In genomic region chr10:22340362-22341189, GRCh38 we compare ENCODE assay signal across 8 cellular contexts. TPM values are rescaled to one million over a fixed set of nuclear protein-coding genes. Genes with fewer than 3 reads are reported as not detected.
DNase-seq lines count a peak whose midpoint lies in the region; TF ChIP-seq lines count a peak whose summit lies in the region.

No MANE protein-coding gene starts in this region.

- H3K36me3 Mint-ChIP-seq in T-helper 1 cell treated with Interleukin-12 subunit alpha and Interleukin-12 subunit beta and Interleukin-4 antibody, amounts not matched to agents 30 μg/mL and 1 μg/mL, for 36 hours (ENCODE audit: low read depth), result peaks cover 5% of the 10 kb centered on the region

- peak overlapping the region; percentile 39 for H3K4me3 ChIP-seq in KMS-11 (IDR thresholded peaks at IDR 0.05; ENCODE audit: insufficient read depth, low read depth, low read length)
- H3K4me3 ChIP-seq in breast epithelium, result peak overlapping the region; percentile 86 to 91 (median 89)
- H3K4me3 ChIP-seq in iPS-20b (ENCODE audit: low read length), result peak overlapping the region; percentile 63
- peak overlapping the region; percentile 74 to 80 (median 80) for H3K4me3 ChIP-seq in skeletal muscle tissue (ENCODE audit: low read length in 3 of 3)

- H2AFZ ChIP-seq in KMS-11 (ENCODE audit: low read depth), result peak overlapping the region; percentile 42

- H3K9ac ChIP-seq in KMS-11, result peak overlapping the region; percentile 95
- H3K9ac ChIP-seq in iPS-20b (ENCODE audit: low read depth, low read length), result no peak overlapping the region
- H3K9ac ChIP-seq in skeletal muscle tissue (ENCODE audit: low read depth in 1 of 3, low read length in 3 of 3), result peak overlapping the region; percentile 85 to 96 (median 87)

- no peaks in the 10 kb centered on the region for H3K9me3 ChIP-seq in breast epithelium
- no peaks in the 10 kb centered on the region for H3K9me3 ChIP-seq in iPS-20b (ENCODE audit: insufficient read depth, low read depth, low read length)
- peaks cover 0 to 3% (median 0%) of the 10 kb centered on the region in 3 donors for H3K9me3 ChIP-seq in skeletal muscle tissue (ENCODE audit: control insufficient read depth in 3 of 3, low read length in 3 of 3)

- H3K9me3 Mint-ChIP-seq in T-helper 1 cell treated with Interleukin-12 subunit alpha and Interleukin-12 subunit beta and Interleukin-4 antibody, amounts not matched to agents 30 μg/mL and 1 μg/mL, for 36 hours, result no peaks in the 10 kb centered on the region

- H3K27ac ChIP-seq in KMS-11 (peak overlapping the region; percentile 92), breast epithelium (peak overlapping the region; percentile 92 to 96), iPS-20b (ENCODE audit: low read length) (no peak overlapping the region), skeletal muscle tissue (ENCODE audit: low read depth, low read length) (peak overlapping the region; percentile 92)

- H3K4me2 ChIP-seq in KMS-11, result peak overlapping the region; percentile 95

- intact Hi-C loops in breast epithelium (cut with DNase I; ENCODE audit: low total_unique reads), result no loop called here

- H3K79me2 ChIP-seq in KMS-11 (ENCODE audit: insufficient read depth, low read depth), result peaks cover 60% of the 10 kb centered on the region

- peak; percentile 6 to 61 for DNase-seq in NCI-H187 (lab: John Stamatoyannopoulos, UW)
- no peak for DNase-seq in NCI-H187 treated with DMSO at 0.1 percent for 48 hours (lab: John Stamatoyannopoulos, UW)
- peak; percentile 80 for DNase-seq in GOT3 (lab: John Stamatoyannopoulos, UW)
- DNase-seq in breast epithelium (ENCODE audit: low spot score in 2 of 2), result no peak

- H3K27me3 ChIP-seq in KMS-11 (ENCODE audit: insufficient read depth, low read depth) (no peaks in the 10 kb centered on the region), breast epithelium (peaks cover 14 to 88% of the 10 kb centered on the region in 2 donors), iPS-20b (ENCODE audit: insufficient read depth, low read length) (peaks cover 100% of the 10 kb centered on the region), skeletal muscle tissue (ENCODE audit: control insufficient read depth in 3 of 3, insufficient read depth in 3 of 3, low read length in 3 of 3) (peaks cover 76 to 87% (median 83%) of the 10 kb centered on the region in 3 donors)

- peaks cover 39% of the 10 kb centered on the region for H3K4me1 Mint-ChIP-seq in T-helper 1 cell treated with Interleukin-12 subunit alpha and Interleukin-12 subunit beta and Interleukin-4 antibody, amounts not matched to agents 30 μg/mL and 1 μg/mL, for 36 hours (ENCODE audit: low read depth)

- no peaks in the 10 kb centered on the region for H3K36me3 ChIP-seq in KMS-11 (ENCODE audit: insufficient read depth)
- H3K36me3 ChIP-seq in breast epithelium, result no peaks in the 10 kb centered on the region
- no peaks in the 10 kb centered on the region for H3K36me3 ChIP-seq in iPS-20b (ENCODE audit: insufficient read depth, low read depth, low read length)
- no peaks in the 10 kb centered on the region for H3K36me3 ChIP-seq in skeletal muscle tissue (ENCODE audit: control insufficient read depth in 3 of 3, insufficient read depth in 3 of 3, low read length in 3 of 3)

- H3K4me3 Mint-ChIP-seq in T-helper 1 cell treated with Interleukin-12 subunit alpha and Interleukin-12 subunit beta and Interleukin-4 antibody, amounts not matched to agents 30 μg/mL and 1 μg/mL, for 36 hours, result peak overlapping the region; percentile 86

- H3K4me1 ChIP-seq in KMS-11 (ENCODE audit: low read depth, poor library complexity, severe bottlenecking) (peaks cover 35% of the 10 kb centered on the region), breast epithelium (peaks cover 0 to 4% of the 10 kb centered on the region in 2 donors), iPS-20b (ENCODE audit: insufficient read depth, low read length) (peaks cover 2% of the 10 kb centered on the region), skeletal muscle tissue (ENCODE audit: control insufficient read depth in 3 of 3, insufficient read depth in 3 of 3, low read length in 3 of 3) (peaks cover 21 to 24% (median 24%) of the 10 kb centered on the region in 3 donors)

- no peaks in the 10 kb centered on the region for H4K20me1 ChIP-seq in KMS-11 (ENCODE audit: insufficient read depth)

- peak; percentile 72 for TF ChIP-seq POLR2A in breast epithelium (IDR thresholded peaks at IDR 0.05)

- peaks cover 74% of the 10 kb centered on the region for H3K27me3 Mint-ChIP-seq in T-helper 1 cell treated with Interleukin-12 subunit alpha and Interleukin-12 subunit beta and Interleukin-4 antibody, amounts not matched to agents 30 μg/mL and 1 μg/mL, for 36 hours (ENCODE audit: low read depth)

- peak overlapping the region; percentile 93 for H3K27ac Mint-ChIP-seq in T-helper 1 cell treated with Interleukin-12 subunit alpha and Interleukin-12 subunit beta and Interleukin-4 antibody, amounts not matched to agents 30 μg/mL and 1 μg/mL, for 36 hours

- no peak for TF ChIP-seq CTCF in KMS-11 (conservative IDR thresholded peaks at IDR 0.05; ENCODE audit: low read depth, low read length)
- TF ChIP-seq CTCF in breast epithelium (IDR thresholded peaks at IDR 0.05), result no peak

RNA-seq across cellular contexts. Expression of gene SPAG6, which starts 4.7 kb away (rescaled TPM):
- 1 to 10 TPM in 1 of 3 donors, under 1 TPM in 1, not detected in 1; 0.59 to 4.9 TPM for total RNA-seq in breast epithelium
- 2.6 TPM for total RNA-seq in skeletal muscle tissue

RNA-seq across cellular contexts. Expression of gene BMI1, which starts 19.7 kb away (rescaled TPM):
- total RNA-seq in breast epithelium (10 to 100 TPM; 48.5 to 92.3 (median 68.5) TPM), skeletal muscle tissue (31.3 TPM)

RNA-seq across cellular contexts. Expression of gene COMMD3, which starts 24.4 kb away (rescaled TPM):
- 10 to 100 TPM; 30.1 to 51.4 (median 35.7) TPM for total RNA-seq in breast epithelium
- total RNA-seq in skeletal muscle tissue, result 71.5 TPM

Comparison
In these comparisons a context has a peak if more than half of its experiments do, and no peak if none do; other contexts are left out.
1. DNase-seq: peak in NCI-H187 (2 of 2) and GOT3 (single experiment); none in NCI-H187 treated with DMSO at 0.1 percent for 48 hours (single experiment) and breast epithelium (0 of 2).
2. H3K4me3 ChIP-seq: peak in every context shown above with its lines; median percentile 89 in breast epithelium; 80 in skeletal muscle tissue; 63 in iPS-20b; 39 in KMS-11.